ENCODE assay signal across 12 cellular contexts in the genomic region with DNA sequence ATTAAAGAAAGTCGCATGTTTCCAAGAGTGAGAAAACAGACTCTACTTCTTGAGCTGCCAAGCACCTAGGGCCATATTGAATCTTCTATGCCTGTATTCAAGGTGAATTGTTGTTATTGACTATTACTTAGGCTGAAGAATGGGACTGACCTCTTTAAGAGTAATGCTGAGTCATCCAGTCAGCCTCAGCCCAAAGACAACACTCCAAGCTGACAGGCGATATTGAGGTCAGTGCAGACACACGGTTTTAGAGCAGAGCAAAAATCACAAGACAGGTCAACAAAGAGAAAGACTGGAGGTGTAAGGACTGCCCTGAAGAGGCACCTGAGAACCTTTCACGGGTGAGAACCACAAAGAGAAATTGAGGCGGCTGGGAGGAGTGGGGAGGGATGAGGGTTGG.
DNase-seq lines count a peak whose midpoint lies in the region; ATAC-seq and TF ChIP-seq lines count a peak whose summit lies in the region.
"Had no signal": no experiment of that assay in that cellular context is flagged by ENCODE, and none has a peak within 500 bp of the region (broad histone marks: within the 10 kb centered on the region; RNA-seq: fewer than 3 reads in every experiment).

No MANE protein-coding gene starts in this region.

- peaks cover 7% of the 10 kb centered on the region for H3K36me3 Mint-ChIP-seq in endothelial cell (ENCODE audit: low read depth, unreplicated experiment)
- H3K36me3 Mint-ChIP-seq in mesothelial cell of epicardium, result peaks cover 4% of the 10 kb centered on the region
- H3K36me3 Mint-ChIP-seq in activated T-helper 17 cell treated with anti-CD3 and anti-CD28 coated beads, Interleukin-2, amount 50 U/mL, for 72 hours (ENCODE audit: low read depth), result no peaks in the 10 kb centered on the region

- no peak for ATAC-seq in activated CD4-positive, CD25-positive, alpha-beta regulatory T cell treated with anti-CD3 and anti-CD28 coated beads, Interleukin-2, amount 50 U/mL, for 24 hours
- no peak for ATAC-seq in activated T-helper 17 cell treated with anti-CD3 and anti-CD28 coated beads, Interleukin-2, amount 50 U/mL, for 72 hours (replicated peaks)
- ATAC-seq: gastroesophageal sphincter had no signal

- H3K27ac Mint-ChIP-seq in endothelial cell (ENCODE audit: unreplicated experiment) (peak overlapping the region; percentile 15), mesothelial cell of epicardium (peak overlapping the region; percentile 17)
- H3K27ac Mint-ChIP-seq in activated T-helper 17 cell treated with anti-CD3 and anti-CD28 coated beads, Interleukin-2, amount 50 U/mL, for 72 hours, result no peak overlapping the region

- H3K4me1 Mint-ChIP-seq in endothelial cell (ENCODE audit: unreplicated experiment) (peaks cover 31% of the 10 kb centered on the region), mesothelial cell of epicardium (peaks cover 22% of the 10 kb centered on the region)
- H3K4me1 Mint-ChIP-seq in activated T-helper 17 cell treated with anti-CD3 and anti-CD28 coated beads, Interleukin-2, amount 50 U/mL, for 72 hours, result no peaks in the 10 kb centered on the region
- H3K4me1 Mint-ChIP-seq: central memory CD8-positive, alpha-beta T cell had no signal

- no peak for TF ChIP-seq CTCF in endothelial cell (IDR thresholded peaks at IDR 0.05; ENCODE audit: unreplicated experiment)
- TF ChIP-seq CTCF in mesothelial cell of epicardium (IDR thresholded peaks at IDR 0.05; ENCODE audit: unreplicated experiment), result no peak

- H3K4me3 Mint-ChIP-seq in endothelial cell (ENCODE audit: unreplicated experiment), result no peak overlapping the region
- no peak overlapping the region for H3K4me3 Mint-ChIP-seq in mesothelial cell of epicardium
- H3K4me3 Mint-ChIP-seq in activated T-helper 17 cell treated with anti-CD3 and anti-CD28 coated beads, Interleukin-2, amount 50 U/mL, for 72 hours, result no peak overlapping the region
- H3K4me3 Mint-ChIP-seq: central memory CD8-positive, alpha-beta T cell had no signal

- H3K27me3 Mint-ChIP-seq in endothelial cell (ENCODE audit: unreplicated experiment) (peaks cover 2% of the 10 kb centered on the region), mesothelial cell of epicardium (ENCODE audit: low read depth) (no peaks in the 10 kb centered on the region)
- H3K27me3 Mint-ChIP-seq in activated T-helper 17 cell treated with anti-CD3 and anti-CD28 coated beads, Interleukin-2, amount 50 U/mL, for 72 hours, result peaks cover 15% of the 10 kb centered on the region

- H3K9me3 Mint-ChIP-seq in endothelial cell (ENCODE audit: unreplicated experiment) (no peaks in the 10 kb centered on the region), mesothelial cell of epicardium (peaks cover 14% of the 10 kb centered on the region)
- H3K9me3 Mint-ChIP-seq in activated T-helper 17 cell treated with anti-CD3 and anti-CD28 coated beads, Interleukin-2, amount 50 U/mL, for 72 hours, result peaks cover 10% of the 10 kb centered on the region

- no peak overlapping the region for H3K27ac ChIP-seq in substantia nigra (ENCODE audit: low read depth, low read length, poor library complexity, severe bottlenecking)
- H3K27ac ChIP-seq: gastroesophageal sphincter had no signal

- DNase-seq in Daoy (ENCODE audit: low read depth), result peak; percentile 56
- peak; percentile 27 for DNase-seq in NCI-H2196 (lab: John Stamatoyannopoulos, UW; ENCODE audit: unreplicated experiment)
- no peak for DNase-seq in endothelial cell (ENCODE audit: low spot score)
- no peak for DNase-seq in mesothelial cell of epicardium (ENCODE audit: low spot score in 2 of 2, unreplicated experiment in 2 of 2)
- DNase-seq in substantia nigra (lab: John Stamatoyannopoulos, UW), result no peak
- no peak for DNase-seq in stimulated activated CD4-positive, alpha-beta T cell treated with anti-CD3 and anti-CD28 coated beads, Interleukin-12 subunit alpha, Interleukin-12 subunit beta, amount 100 ng/mL, for 4 hours
- DNase-seq: NCI-H1694, RPMI8226 had no signal

Comparison
In these comparisons a context has a peak if more than half of its experiments do, and no peak if none do; other contexts are left out.
1. DNase-seq: peak in Daoy (single experiment) and NCI-H2196 (single experiment); none in endothelial cell (single experiment), mesothelial cell of epicardium (0 of 2), substantia nigra (0 of 49) and stimulated activated CD4-positive, alpha-beta T cell treated with anti-CD3 and anti-CD28 coated beads, Interleukin-12 subunit alpha, Interleukin-12 subunit beta, amount 100 ng/mL, for 4 hours (single experiment).